In the genomic region with DNA sequence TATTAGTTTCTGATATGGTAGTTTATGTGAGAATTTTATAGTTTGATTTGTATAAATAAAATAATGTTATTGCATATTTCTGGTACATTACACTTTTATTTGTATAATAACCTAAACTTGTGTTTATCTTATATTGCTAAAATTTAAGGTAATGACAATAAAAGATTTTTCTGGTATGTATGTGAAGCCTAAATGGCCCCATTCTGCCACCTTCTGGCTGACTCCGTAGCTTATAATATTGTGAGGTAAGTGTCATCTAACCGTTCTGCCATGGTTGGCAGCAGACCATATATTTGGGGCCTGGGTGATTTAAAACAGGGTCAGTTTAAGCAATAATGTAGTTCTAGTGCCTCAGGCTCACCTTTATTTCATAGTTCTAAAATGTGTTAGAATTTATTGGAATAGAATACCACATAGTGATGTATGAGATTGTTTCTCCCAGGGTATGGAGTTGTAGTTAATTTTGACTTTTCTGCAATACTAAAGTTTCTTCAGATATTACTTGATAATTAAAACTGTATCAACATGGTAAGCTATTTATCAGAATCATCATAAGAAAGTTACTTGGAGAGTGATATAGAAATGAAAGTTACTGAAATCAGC, we compare ENCODE assay signal across 8 cellular contexts. TPM values are rescaled to one million over a fixed set of nuclear protein-coding genes. Genes with fewer than 3 reads are reported as not detected.
DNase-seq lines count a peak whose midpoint lies in the region; ATAC-seq, FAIRE-seq and TF ChIP-seq lines count a peak whose summit lies in the region.

No MANE protein-coding gene starts in this region.

- no peaks in the 10 kb centered on the region for H3K9me3 Mint-ChIP-seq in activated T-helper 17 cell treated with anti-CD3 and anti-CD28 coated beads, Interleukin-2, amount 50 U/mL, for 72 hours

- H3K27me3 ChIP-seq in OCI-LY1 (ENCODE audit: insufficient read depth, low read length) (no peaks in the 10 kb centered on the region), gastrocnemius medialis (no peaks in the 10 kb centered on the region)

- H4K20me1 ChIP-seq in OCI-LY1 (ENCODE audit: insufficient read depth, low read length), result no peaks in the 10 kb centered on the region

- in situ Hi-C loops in gastrocnemius medialis (cut with MboI; ENCODE audit: low sequenced_read_pairs in 4 of 4), result loop anchor here (5.0 to 25.0 kb wide), 3 partner anchors 186 to 198 kb away; no protein-coding TSS in a partner anchor

- no peaks in the 10 kb centered on the region for H3K4me1 Mint-ChIP-seq in activated T-helper 17 cell treated with anti-CD3 and anti-CD28 coated beads, Interleukin-2, amount 50 U/mL, for 72 hours

- no peaks in the 10 kb centered on the region for H3F3A ChIP-seq in OCI-LY1 (ENCODE audit: insufficient read depth, low read length)

- no peaks in the 10 kb centered on the region for H3K79me2 ChIP-seq in OCI-LY1 (ENCODE audit: insufficient read depth, low read length)

- H3K36me3 ChIP-seq in OCI-LY1 (ENCODE audit: insufficient read depth, low read length) (no peaks in the 10 kb centered on the region), gastrocnemius medialis (no peaks in the 10 kb centered on the region)

- no peak overlapping the region for H2AFZ ChIP-seq in OCI-LY1 (ENCODE audit: low read length)

- no peaks in the 10 kb centered on the region for H3K27me3 Mint-ChIP-seq in activated T-helper 17 cell treated with anti-CD3 and anti-CD28 coated beads, Interleukin-2, amount 50 U/mL, for 72 hours

- H3K9ac ChIP-seq in OCI-LY1 (ENCODE audit: low read length), result no peak overlapping the region

- TF ChIP-seq POLR2A in gastrocnemius medialis (IDR thresholded peaks at IDR 0.05), result no peak

- intact Hi-C loops in head of caudate nucleus (cut with DNase I) (loop anchor here (5.0 to 10.0 kb wide), 2 partner anchors 128 to 191 kb away; partner anchors contain the start of gene TTLL7), gastrocnemius medialis (cut with DNase I; ENCODE audit: low total_unique reads) (loop anchor here (1.0 to 5.0 kb wide), 4 partner anchors 46 to 216 kb away; partner anchors contain the start of gene TTLL7)

- FAIRE-seq in GM18507 (lab: Jason Lieb, UNC), result peak; percentile 75

- no peak overlapping the region for H3K27ac ChIP-seq in OCI-LY1 (ENCODE audit: low read depth, low read length, poor library complexity, severe bottlenecking)
- no peak overlapping the region for H3K27ac ChIP-seq in gastrocnemius medialis

- POLR2A ChIA-PET in AG04449 (lab: Yijun Ruan, JAX), result no interaction called here

- TF ChIP-seq CTCF in AG04449 (IDR thresholded peaks at IDR 0.05; ENCODE audit: insufficient read depth, low read length, missing control alignments) (peak; percentile 58), OCI-LY1 (IDR thresholded peaks at IDR 0.05; ENCODE audit: low read length) (peak; percentile 78), gastrocnemius medialis (IDR thresholded peaks at IDR 0.05 in 4 of 5, conservative IDR thresholded peaks at IDR 0.05 in 1 of 5) (peak; percentile 30 to 63 (median 55))

- H3K4me3 ChIP-seq in AG04449 (ENCODE audit: low read depth, low read length) (no peak overlapping the region), OCI-LY1 (ENCODE audit: low read depth, low read length, poor library complexity, severe bottlenecking) (no peak overlapping the region), gastrocnemius medialis (no peak overlapping the region)

- peak; percentile 90 for ATAC-seq in HG03442 (IDR thresholded peaks at IDR 0.05; ENCODE audit: unreplicated experiment)
- ATAC-seq in activated T-helper 17 cell treated with anti-CD3 and anti-CD28 coated beads, Interleukin-2, amount 50 U/mL, for 72 hours (replicated peaks), result peak; percentile 63
- peak in 1 of 2 donors; percentile 56 for ATAC-seq in gastrocnemius medialis
- ATAC-seq in HG03097 (IDR thresholded peaks at IDR 0.05; ENCODE audit: low FRiP score, unreplicated experiment), result no peak

- CTCF ChIA-PET in AG04449 (lab: Yijun Ruan, JAX), result interaction anchor here (0.8 to 13.6 kb wide), 27 partner anchors 9 to 521 kb away, joined by 3 to 313 read pairs (median 4); no protein-coding TSS in a partner anchor

- no peaks in the 10 kb centered on the region for H3K9me3 ChIP-seq in OCI-LY1 (ENCODE audit: low read length)
- no peaks in the 10 kb centered on the region for H3K9me3 ChIP-seq in gastrocnemius medialis

- no peak for DNase-seq in AG04449 (ENCODE audit: low read depth, low spot score)
- no peak for DNase-seq in GM18507 (ENCODE audit: extremely low spot score, insufficient read length, low read depth)
- DNase-seq in head of caudate nucleus, result peak; percentile 7 to 89 (median 70)
- peak in 1 of 2 donors; percentile 28 for DNase-seq in gastrocnemius medialis

- no peak overlapping the region for H3K4me2 ChIP-seq in OCI-LY1 (ENCODE audit: low read length)

- H3K27ac Mint-ChIP-seq in activated T-helper 17 cell treated with anti-CD3 and anti-CD28 coated beads, Interleukin-2, amount 50 U/mL, for 72 hours, result no peak overlapping the region

- H3K9me2 ChIP-seq in OCI-LY1 (ENCODE audit: low read depth, low read length), result no peaks in the 10 kb centered on the region

- H3K36me3 Mint-ChIP-seq in activated T-helper 17 cell treated with anti-CD3 and anti-CD28 coated beads, Interleukin-2, amount 50 U/mL, for 72 hours (ENCODE audit: low read depth), result no peaks in the 10 kb centered on the region

- peaks cover 4% of the 10 kb centered on the region for H3K4me1 ChIP-seq in OCI-LY1 (ENCODE audit: insufficient read depth, low read length, severe bottlenecking)
- H3K4me1 ChIP-seq in gastrocnemius medialis, result peaks cover 7 to 15% of the 10 kb centered on the region in 2 donors

- no peak overlapping the region for H3K4me3 Mint-ChIP-seq in activated T-helper 17 cell treated with anti-CD3 and anti-CD28 coated beads, Interleukin-2, amount 50 U/mL, for 72 hours

RNA-seq across cellular contexts. Expression of gene PRKACB, which starts 21.2 kb away (rescaled TPM):
- 10 to 100 TPM; 16.3 to 26.2 TPM for total RNA-seq in activated T-helper 17 cell treated with anti-CD3 and anti-CD28 coated beads, Interleukin-2, amount 50 U/mL, for 72 hours
- total RNA-seq in gastrocnemius medialis, result 10 to 100 TPM in 1 of 4 donors, 1 to 10 TPM in 3; 4.2 to 12.4 (median 7.0) TPM

Comparison
In these comparisons a context has a peak if more than half of its experiments do, and no peak if none do; other contexts are left out.
1. DNase-seq: peak in head of caudate nucleus (42 of 42); none in AG04449 (single experiment) and GM18507 (single experiment).
2. Peak in every context shown above with its lines, with median percentiles within 50 percentile points of each other: CTCF ChIP-seq.